In genomic region chr1:62450301-62450700, GRCh38 we compare ENCODE assay signal across 8 cellular contexts.
"Had no signal": no experiment of that assay in that cellular context is flagged by ENCODE, and none has a peak within 500 bp of the region (broad histone marks: within the 10 kb centered on the region; RNA-seq: fewer than 3 reads in every experiment).

No MANE protein-coding gene starts in this region.

- DNase-seq: activated CD4-positive, CD25-positive, alpha-beta regulatory T cell treated with anti-CD3 and anti-CD28 coated beads, Interleukin-2, amount 50 U/mL, for 72 hours; colonic mucosa; hippocampal formation; retina; stimulated activated CD4-positive, alpha-beta T cell treated with anti-CD3 and anti-CD28 coated beads, Interleukin-15, amount 100 ng/mL, for 24 hours; stimulated activated CD4-positive, alpha-beta T cell treated with anti-CD3 and anti-CD28 coated beads, Interleukin-4, amount 100 ng/mL, for 24 hours; T-helper 17 cell had no signal

- H3K27ac Mint-ChIP-seq: T-helper 17 cell had no signal

- ATAC-seq: gastroesophageal sphincter, T-helper 17 cell had no signal

- H3K4me3 Mint-ChIP-seq: T-helper 17 cell had no signal

- H3K27me3 Mint-ChIP-seq: T-helper 17 cell had no signal
